ENCODE assay signal across 2 cellular contexts in genomic region chr9:124792257-124792975, GRCh38.
TF ChIP-seq lines count a peak whose summit lies in the region.

No MANE protein-coding gene starts in this region.

TF ChIP-seq in SK-N-SH treated with all-trans-retinoic acid at 6 μM for 48 hours, 23 proteins besides CTCF, POLR2A, EP300 and RAD21:
- no peak for TF ChIP-seq BACH2 (CRISPR knock-in tag; IDR thresholded peaks at IDR 0.05; ENCODE audit: borderline replicate concordance)
- no peak for TF ChIP-seq POU6F1 (CRISPR knock-in tag; IDR thresholded peaks at IDR 0.05; ENCODE audit: borderline replicate concordance, low read depth)
- TF ChIP-seq ZNF70 (CRISPR knock-in tag; IDR thresholded peaks at IDR 0.05) = no peak
- peak; percentile 50; the same call in 1 of the 2 replicates for TF ChIP-seq ZFP3 (CRISPR knock-in tag; IDR thresholded peaks at IDR 0.05)
- TF ChIP-seq GLIS3 (CRISPR knock-in tag; IDR thresholded peaks at IDR 0.05) = no peak
- TF ChIP-seq ISL1 (CRISPR knock-in tag; IDR thresholded peaks at IDR 0.05) = no peak
- TF ChIP-seq PATZ1 (CRISPR knock-in tag; IDR thresholded peaks at IDR 0.05; ENCODE audit: borderline replicate concordance) = no peak
- no peak for TF ChIP-seq ZNF8 (CRISPR knock-in tag; IDR thresholded peaks at IDR 0.05)
- no peak for TF ChIP-seq SNAI2 (CRISPR knock-in tag; IDR thresholded peaks at IDR 0.05)

TF ChIP-seq in SK-N-SH, 30 proteins besides CTCF, POLR2A, EP300 and RAD21:
- TF ChIP-seq REST (IDR thresholded peaks at IDR 0.05; ENCODE audit: low read depth, low read length) (no peak), TEAD4 (IDR thresholded peaks at IDR 0.05; ENCODE audit: borderline replicate concordance, insufficient read depth) (no peak), IRF3 (IDR thresholded peaks at IDR 0.05; ENCODE audit: low read depth, low read length) (no peak), ZBTB33 (IDR thresholded peaks at IDR 0.05; ENCODE audit: borderline replicate concordance, low read depth) (no peak), MEF2A (IDR thresholded peaks at IDR 0.05; ENCODE audit: borderline replicate concordance, low read depth) (no peak), FOXM1 (IDR thresholded peaks at IDR 0.05; ENCODE audit: low read depth) (no peak)
